In the genomic region with DNA sequence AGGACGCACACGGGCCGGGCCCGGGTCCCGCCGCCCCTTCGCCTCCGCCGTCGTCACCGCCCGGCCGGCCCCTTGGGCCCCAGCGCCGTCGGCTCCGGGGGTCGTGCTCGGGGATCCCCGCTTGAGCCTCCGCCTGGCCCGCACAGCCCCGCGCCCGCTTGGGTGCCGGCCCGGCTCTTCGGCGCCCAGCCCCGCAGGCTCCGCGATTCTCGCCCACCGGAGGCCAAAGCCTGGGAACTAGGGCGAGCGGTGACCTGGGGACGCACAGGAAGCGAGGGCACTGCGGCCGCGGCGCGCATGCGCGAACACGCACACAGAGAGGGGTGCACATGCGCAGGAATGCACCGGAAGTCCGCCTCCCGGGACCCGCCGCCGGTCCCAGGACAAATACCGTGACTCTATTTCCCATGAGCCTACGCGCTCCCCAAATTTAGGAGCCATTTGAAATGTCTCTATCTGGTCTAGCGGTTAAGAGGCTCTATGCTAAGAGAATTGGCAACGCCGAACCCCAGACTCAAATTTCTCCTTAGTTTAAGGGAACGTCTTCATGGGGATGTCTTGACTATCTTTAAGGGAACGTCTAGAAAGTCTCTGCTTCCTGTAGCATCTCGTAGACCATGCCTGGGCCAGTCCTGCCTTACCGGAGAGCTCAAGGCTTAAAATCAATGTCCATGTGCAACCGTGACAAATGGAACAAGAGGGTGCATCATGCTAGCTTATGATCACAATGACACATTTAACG, we compare ENCODE assay signal across 8 cellular contexts. TPM values are rescaled to one million over a fixed set of nuclear protein-coding genes. Genes with fewer than 3 reads are reported as not detected.
DNase-seq lines count a peak whose midpoint lies in the region; ATAC-seq lines count a peak whose summit lies in the region.

A gene (minus strand): TSS at position 282 of the 742 bp plus-strand sequence. CDS start 1,774 bp downstream, outside the sequence.

- ATAC-seq in naive B cell (ENCODE audit: low read depth in 2 of 2): peak; percentile 88 to 92
- ATAC-seq in stimulated activated effector memory CD8-positive, alpha-beta T cell treated with anti-CD3 and anti-CD28 coated beads, Interleukin-12 subunit alpha, Interleukin-12 subunit beta, amount 100 ng/mL, for 72 hours: peak; percentile 94

- H3K27ac Mint-ChIP-seq in activated T-helper 1 cell treated with anti-CD3 and anti-CD28 coated beads, Interleukin-12 subunit alpha, Interleukin-12 subunit beta, Interleukin-2, Interleukin-4 antibody, amounts not matched to agents 30 ng/mL and 10 ng/mL and 1 ng/mL, durations not matched to agents 14 hours and 24 hours and 36 hours: peak within 1 kb of the TSS; percentile 90
- H3K27ac Mint-ChIP-seq in naive B cell: peak within 1 kb of the TSS; percentile 81 to 95 (median 92)
- H3K27ac Mint-ChIP-seq in stimulated activated effector memory CD8-positive, alpha-beta T cell treated with anti-CD3 and anti-CD28 coated beads, Interleukin-12 subunit alpha, Interleukin-12 subunit beta, amount 100 ng/mL, for 72 hours: peak within 1 kb of the TSS; percentile 94

- peaks cover 41% of the 10 kb centered on the region for H3K36me3 Mint-ChIP-seq in activated T-helper 1 cell treated with anti-CD3 and anti-CD28 coated beads, Interleukin-12 subunit alpha, Interleukin-12 subunit beta, Interleukin-2, Interleukin-4 antibody, amounts not matched to agents 30 ng/mL and 10 ng/mL and 1 ng/mL, durations not matched to agents 14 hours and 24 hours and 36 hours (ENCODE audit: low read depth)
- peaks cover 13 to 22% of the 10 kb centered on the region in 2 donors for H3K36me3 Mint-ChIP-seq in naive B cell
- H3K36me3 Mint-ChIP-seq in stimulated activated effector memory CD8-positive, alpha-beta T cell treated with anti-CD3 and anti-CD28 coated beads, Interleukin-12 subunit alpha, Interleukin-12 subunit beta, amount 100 ng/mL, for 72 hours: no peaks in the 10 kb centered on the region

- H3K4me1 Mint-ChIP-seq in activated T-helper 1 cell treated with anti-CD3 and anti-CD28 coated beads, Interleukin-12 subunit alpha, Interleukin-12 subunit beta, Interleukin-2, Interleukin-4 antibody, amounts not matched to agents 30 ng/mL and 10 ng/mL and 1 ng/mL, durations not matched to agents 14 hours and 24 hours and 36 hours (ENCODE audit: low read depth): peaks cover 31% of the 10 kb centered on the region
- H3K4me1 Mint-ChIP-seq in naive B cell: peaks cover 36 to 47% (median 47%) of the 10 kb centered on the region in 3 donors
- peaks cover 39% of the 10 kb centered on the region for H3K4me1 Mint-ChIP-seq in stimulated activated effector memory CD8-positive, alpha-beta T cell treated with anti-CD3 and anti-CD28 coated beads, Interleukin-12 subunit alpha, Interleukin-12 subunit beta, amount 100 ng/mL, for 72 hours

- peak within 1 kb of the TSS; percentile 95 for H3K4me3 Mint-ChIP-seq in activated T-helper 1 cell treated with anti-CD3 and anti-CD28 coated beads, Interleukin-12 subunit alpha, Interleukin-12 subunit beta, Interleukin-2, Interleukin-4 antibody, amounts not matched to agents 30 ng/mL and 10 ng/mL and 1 ng/mL, durations not matched to agents 14 hours and 24 hours and 36 hours
- peak within 1 kb of the TSS; percentile 88 to 96 (median 94) for H3K4me3 Mint-ChIP-seq in naive B cell
- peak within 1 kb of the TSS; percentile 89 for H3K4me3 Mint-ChIP-seq in stimulated activated effector memory CD8-positive, alpha-beta T cell treated with anti-CD3 and anti-CD28 coated beads, Interleukin-12 subunit alpha, Interleukin-12 subunit beta, amount 100 ng/mL, for 72 hours

- H3K9me3 Mint-ChIP-seq in activated T-helper 1 cell treated with anti-CD3 and anti-CD28 coated beads, Interleukin-12 subunit alpha, Interleukin-12 subunit beta, Interleukin-2, Interleukin-4 antibody, amounts not matched to agents 30 ng/mL and 10 ng/mL and 1 ng/mL, durations not matched to agents 14 hours and 24 hours and 36 hours: peaks cover 44% of the 10 kb centered on the region
- peaks cover 0 to 4% (median 0%) of the 10 kb centered on the region in 7 donors for H3K9me3 Mint-ChIP-seq in naive B cell
- H3K9me3 Mint-ChIP-seq in stimulated activated effector memory CD8-positive, alpha-beta T cell treated with anti-CD3 and anti-CD28 coated beads, Interleukin-12 subunit alpha, Interleukin-12 subunit beta, amount 100 ng/mL, for 72 hours: peaks cover 16% of the 10 kb centered on the region

- intact Hi-C loops in activated T-helper 1 cell treated with anti-CD3 and anti-CD28 coated beads, Interleukin-12 subunit alpha, Interleukin-12 subunit beta, Interleukin-2, Interleukin-4 antibody, amounts not matched to agents 30 ng/mL and 10 ng/mL and 1 ng/mL, durations not matched to agents 14 hours and 24 hours and 36 hours (cut with micrococcal nuclease): loop anchor here (1.0 to 5.0 kb wide), 5 partner anchors 15 to 475 kb away; a partner anchor contains a TSS

- DNase-seq in EH (ENCODE audit: low read depth): peak; percentile 95
- DNase-seq in GOT3 (lab: John Stamatoyannopoulos, UW): peak; percentile 87
- peak; percentile 95 for DNase-seq in LHCN-M2 (ENCODE audit: low read depth)
- DNase-seq in RPMI7951 (ENCODE audit: low read depth): peak; percentile 95
- DNase-seq in activated T-helper 1 cell treated with anti-CD3 and anti-CD28 coated beads, Interleukin-12 subunit alpha, Interleukin-12 subunit beta, Interleukin-2, Interleukin-4 antibody, amounts not matched to agents 30 ng/mL and 10 ng/mL and 1 ng/mL, durations not matched to agents 14 hours and 24 hours and 36 hours (ENCODE audit: low spot score): peak; percentile 93
- DNase-seq in fibroblast of gingiva (ENCODE audit: low read depth): peak; percentile 96
- peak; percentile 92 for DNase-seq in naive B cell
- peak; percentile 88 to 98 for DNase-seq in stimulated activated effector memory CD8-positive, alpha-beta T cell treated with anti-CD3 and anti-CD28 coated beads, Interleukin-12 subunit alpha, Interleukin-12 subunit beta, amount 100 ng/mL, for 72 hours (ENCODE audit: low spot score in 2 of 2)

- H3K27me3 Mint-ChIP-seq in activated T-helper 1 cell treated with anti-CD3 and anti-CD28 coated beads, Interleukin-12 subunit alpha, Interleukin-12 subunit beta, Interleukin-2, Interleukin-4 antibody, amounts not matched to agents 30 ng/mL and 10 ng/mL and 1 ng/mL, durations not matched to agents 14 hours and 24 hours and 36 hours (ENCODE audit: insufficient read depth): peaks cover 2% of the 10 kb centered on the region
- peaks cover 0 to 10% (median 0%) of the 10 kb centered on the region in 3 donors for H3K27me3 Mint-ChIP-seq in naive B cell

RNA-seq across cellular contexts. Expression of the gene that starts here (rescaled TPM):
- 17.4 and 19.6 TPM in 2 replicates for total RNA-seq in LHCN-M2 (2014; rRNA removed)
- 6.0 TPM for polyA plus RNA-seq in LHCN-M2 (2012)
- total RNA-seq in RPMI7951 (2014; rRNA removed; shearing (Covaris generic)): 20.0 and 25.1 TPM in 2 replicates
- 19.7 and 20.9 TPM in 2 replicates for total RNA-seq in activated T-helper 1 cell treated with anti-CD3 and anti-CD28 coated beads, Interleukin-12 subunit alpha, Interleukin-12 subunit beta, Interleukin-2, Interleukin-4 antibody, amounts not matched to agents 30 ng/mL and 10 ng/mL and 1 ng/mL, durations not matched to agents 14 hours and 24 hours and 36 hours
- polyA plus RNA-seq in naive B cell (ENCODE audit: low read depth in 6 of 6): 10 to 100 TPM; 12.8 to 30.7 (median 22.9) TPM

Comparison
In these comparisons a context has a peak if more than half of its experiments do, and no peak if none do; other contexts are left out.
1. Peak in every context shown above with its lines: DNase-seq and ATAC-seq.